Comparison of ENCODE assay signal across 25 cellular contexts in genomic region chr3:14130230-14130629, GRCh38. TPM values are rescaled to one million over a fixed set of nuclear protein-coding genes. Genes with fewer than 3 reads are reported as not detected.
DNase-seq lines count a peak whose midpoint lies in the region; ATAC-seq and TF ChIP-seq lines count a peak whose summit lies in the region.
"Had no signal": no experiment of that assay in that cellular context is flagged by ENCODE, and none has a peak within 500 bp of the region (broad histone marks: within the 10 kb centered on the region; RNA-seq: fewer than 3 reads in every experiment).

No MANE protein-coding gene starts in this region.

- H3K4me3 ChIP-seq in esophagus muscularis mucosa: no peak overlapping the region
- H3K4me3 ChIP-seq in gastroesophageal sphincter: no peak overlapping the region
- H3K4me3 ChIP-seq: BLaER1 treated with 17β-estradiol and CSF1 and Interleukin-3, amounts not matched to agents 10 nM and 100 nM; Peyer's patch; SJCRH30 had no signal

- no peak for TF ChIP-seq POLR2A in esophagus muscularis mucosa (IDR thresholded peaks at IDR 0.05; ENCODE audit: low read depth)
- no peak for TF ChIP-seq POLR2A in gastroesophageal sphincter (IDR thresholded peaks at IDR 0.05)

- H3K4me1 Mint-ChIP-seq in T-helper 17 cell: peaks cover 32% of the 10 kb centered on the region
- H3K4me1 Mint-ChIP-seq in stimulated activated memory B cell treated with anti-CD40 and anti-IgM and Interleukin-4, amounts not matched to agents 10 μg/mL and 1 μg/mL and 100 μg/mL, for 72 hours: peaks cover 36% of the 10 kb centered on the region

- TF ChIP-seq EP300 in esophagus muscularis mucosa (IDR thresholded peaks at IDR 0.05): no peak
- no peak for TF ChIP-seq EP300 in gastroesophageal sphincter (IDR thresholded peaks at IDR 0.05)

- H3K27me3 ChIP-seq in esophagus muscularis mucosa: no peaks in the 10 kb centered on the region
- H3K27me3 ChIP-seq in gastroesophageal sphincter: no peaks in the 10 kb centered on the region
- H3K27me3 ChIP-seq: BLaER1 treated with 17β-estradiol and CSF1 and Interleukin-3, amounts not matched to agents 10 nM and 100 nM; Peyer's patch; SJCRH30 had no signal

- peak; percentile 27 for DNase-seq in cardiac septum (ENCODE audit: low spot score)
- no peak for DNase-seq in left cardiac atrium
- no peak for DNase-seq in T-helper 17 cell
- DNase-seq in esophagus muscularis mucosa (ENCODE audit: extremely low spot score): no peak
- no peak for DNase-seq in effector CD8-positive, alpha-beta T cell (lab: John Stamatoyannopoulos, UW)
- no peak for DNase-seq in KG1 (lab: John Stamatoyannopoulos, UW)
- DNase-seq: ACHN; Caco-2; CD4-positive, alpha-beta memory T cell; DMS 273 treated with DMSO at 0.1 percent for 48 hours; DMS79 treated with DMSO at 0.1 percent for 48 hours; HFFc6; MV-4-11; NCI-H1105 treated with DMSO at 0.1 percent for 48 hours; NCI-H1694; NCI-H2081 treated with DMSO at 0.1 percent for 48 hours; NCI-H2171 treated with DMSO at 0.1 percent for 48 hours; NCI-H446; NCI-H526; Peyer's patch; SJCRH30 had no signal

- H3K36me3 Mint-ChIP-seq in T-helper 17 cell (ENCODE audit: low read depth): peaks cover 5% of the 10 kb centered on the region
- peaks cover 66% of the 10 kb centered on the region for H3K36me3 Mint-ChIP-seq in stimulated activated memory B cell treated with anti-CD40 and anti-IgM and Interleukin-4, amounts not matched to agents 10 μg/mL and 1 μg/mL and 100 μg/mL, for 72 hours

- H3K27me3 Mint-ChIP-seq in T-helper 17 cell: no peaks in the 10 kb centered on the region
- H3K27me3 Mint-ChIP-seq in stimulated activated memory B cell treated with anti-CD40 and anti-IgM and Interleukin-4, amounts not matched to agents 10 μg/mL and 1 μg/mL and 100 μg/mL, for 72 hours: no peaks in the 10 kb centered on the region
- H3K27me3 Mint-ChIP-seq: CD4-positive, alpha-beta memory T cell had no signal

- TF ChIP-seq CTCF in esophagus muscularis mucosa (IDR thresholded peaks at IDR 0.05): no peak
- no peak for TF ChIP-seq CTCF in gastroesophageal sphincter (IDR thresholded peaks at IDR 0.05)

- 97% methylated on average over 4 of the region's 4 CpGs for WGBS in esophagus muscularis mucosa
- WGBS in gastroesophageal sphincter (ENCODE audit: low coverage in 1 of 2), 2 donors: 100% methylated on average over 1 of the region's 4 CpGs; no CpG with 5 or more reads in 1 of the 2 donors

- peaks cover 61 to 85% (median 73%) of the 10 kb centered on the region in 4 donors for H3K36me3 ChIP-seq in esophagus muscularis mucosa
- H3K36me3 ChIP-seq in gastroesophageal sphincter: peaks cover 0 to 76% of the 10 kb centered on the region in 2 donors

- H3K27ac Mint-ChIP-seq in T-helper 17 cell: peak overlapping the region; percentile 76
- H3K27ac Mint-ChIP-seq in stimulated activated memory B cell treated with anti-CD40 and anti-IgM and Interleukin-4, amounts not matched to agents 10 μg/mL and 1 μg/mL and 100 μg/mL, for 72 hours: peak overlapping the region; percentile 24
- H3K27ac Mint-ChIP-seq: HFFc6 had no signal

- H3K9me3 ChIP-seq in T-helper 17 cell (ENCODE audit: control insufficient read depth, low read length, poor library complexity, severe bottlenecking) (no peaks in the 10 kb centered on the region), esophagus muscularis mucosa (no peaks in the 10 kb centered on the region), gastroesophageal sphincter (no peaks in the 10 kb centered on the region)
- H3K9me3 ChIP-seq: Caco-2, Peyer's patch, SJCRH30 had no signal

- H3K4me3 Mint-ChIP-seq in T-helper 17 cell: no peak overlapping the region
- H3K4me3 Mint-ChIP-seq in stimulated activated memory B cell treated with anti-CD40 and anti-IgM and Interleukin-4, amounts not matched to agents 10 μg/mL and 1 μg/mL and 100 μg/mL, for 72 hours: no peak overlapping the region
- H3K4me3 Mint-ChIP-seq: HFFc6 had no signal

- no peak for ATAC-seq in left cardiac atrium
- ATAC-seq in T-helper 17 cell: no peak
- ATAC-seq in stimulated activated memory B cell treated with anti-CD40 and anti-IgM and Interleukin-4, amounts not matched to agents 10 μg/mL and 1 μg/mL and 100 μg/mL, for 72 hours: no peak
- no peak for ATAC-seq in gastroesophageal sphincter

- H3K4me1 ChIP-seq in esophagus muscularis mucosa (peaks cover 19 to 40% (median 30%) of the 10 kb centered on the region in 4 donors), gastroesophageal sphincter (peaks cover 8 to 29% (median 14%) of the 10 kb centered on the region in 3 donors)

- no peaks in the 10 kb centered on the region for H3K9me3 Mint-ChIP-seq in stimulated activated memory B cell treated with anti-CD40 and anti-IgM and Interleukin-4, amounts not matched to agents 10 μg/mL and 1 μg/mL and 100 μg/mL, for 72 hours
- H3K9me3 Mint-ChIP-seq: CD4-positive, alpha-beta memory T cell; HFFc6 had no signal

- peak overlapping the region in 3 of 4 donors; percentile 10 to 46 (median 36) for H3K27ac ChIP-seq in esophagus muscularis mucosa (replicated peaks in 1 of 4)
- peak overlapping the region in 1 of 4 donors; percentile 99 for H3K27ac ChIP-seq in gastroesophageal sphincter
- H3K27ac ChIP-seq: BLaER1 treated with 17β-estradiol and CSF1 and Interleukin-3, amounts not matched to agents 10 nM and 100 nM; HL-60; Peyer's patch; SJCRH30 had no signal

- intact Hi-C loops in cardiac septum (cut with DNase I) (no loop called here), left cardiac atrium (cut with DNase I) (loop anchor here in 1 of 2 donors (5.0 kb wide), 1 partner anchor 47 kb away; the partner anchor contains the start of genes LSM3 and XPC), esophagus muscularis mucosa (cut with DNase I) (no loop called here)

RNA-seq across cellular contexts. Expression of gene TMEM43, which starts 5.4 kb away (rescaled TPM):
- total RNA-seq in cardiac septum: 62.0 TPM
- total RNA-seq in left cardiac atrium: 10 to 100 TPM; 50.1 to 95.3 TPM
- total RNA-seq in T-helper 17 cell: 10 to 100 TPM; 45.6 to 51.4 TPM
- total RNA-seq in esophagus muscularis mucosa: 100 to 1,000 TPM; 131 to 208 (median 179) TPM
- total RNA-seq in gastroesophageal sphincter: 100 to 1,000 TPM; 115 to 227 (median 183) TPM

RNA-seq across cellular contexts. Expression of gene CHCHD4, which starts 5.6 kb away (rescaled TPM):
- total RNA-seq in cardiac septum: 23.0 TPM
- 10 to 100 TPM; 21.8 to 25.9 TPM for total RNA-seq in left cardiac atrium
- 1 to 10 TPM; 2.7 to 3.6 TPM for total RNA-seq in T-helper 17 cell
- total RNA-seq in esophagus muscularis mucosa: 10 to 100 TPM; 21.2 to 27.0 (median 24.3) TPM
- total RNA-seq in gastroesophageal sphincter: 10 to 100 TPM; 14.5 to 32.9 (median 25.7) TPM

RNA-seq across cellular contexts. Expression of gene XPC, which starts 48.2 kb away (rescaled TPM):
- 16.7 TPM for total RNA-seq in cardiac septum
- total RNA-seq in left cardiac atrium: 10 to 100 TPM; 10.6 to 15.0 TPM
- total RNA-seq in T-helper 17 cell: 10 to 100 TPM; 65.0 to 76.4 TPM
- total RNA-seq in esophagus muscularis mucosa: 10 to 100 TPM; 28.9 to 41.9 (median 37.8) TPM
- total RNA-seq in gastroesophageal sphincter: 10 to 100 TPM; 27.6 to 73.0 (median 34.4) TPM

RNA-seq across cellular contexts. Expression of gene LSM3, which starts 48.4 kb away (rescaled TPM):
- total RNA-seq in cardiac septum (13.2 TPM), left cardiac atrium (10 to 100 TPM; 15.8 to 17.5 TPM), T-helper 17 cell (1 to 10 TPM; 5.5 to 6.3 TPM), esophagus muscularis mucosa (10 to 100 TPM in 2 of 4 donors, 1 to 10 TPM in 2; 8.0 to 12.0 (median 9.6) TPM), gastroesophageal sphincter (10 to 100 TPM in 3 of 4 donors, 1 to 10 TPM in 1; 7.9 to 15.6 (median 12.7) TPM)
